ENCODE assay signal across 24 cellular contexts in the genomic region with DNA sequence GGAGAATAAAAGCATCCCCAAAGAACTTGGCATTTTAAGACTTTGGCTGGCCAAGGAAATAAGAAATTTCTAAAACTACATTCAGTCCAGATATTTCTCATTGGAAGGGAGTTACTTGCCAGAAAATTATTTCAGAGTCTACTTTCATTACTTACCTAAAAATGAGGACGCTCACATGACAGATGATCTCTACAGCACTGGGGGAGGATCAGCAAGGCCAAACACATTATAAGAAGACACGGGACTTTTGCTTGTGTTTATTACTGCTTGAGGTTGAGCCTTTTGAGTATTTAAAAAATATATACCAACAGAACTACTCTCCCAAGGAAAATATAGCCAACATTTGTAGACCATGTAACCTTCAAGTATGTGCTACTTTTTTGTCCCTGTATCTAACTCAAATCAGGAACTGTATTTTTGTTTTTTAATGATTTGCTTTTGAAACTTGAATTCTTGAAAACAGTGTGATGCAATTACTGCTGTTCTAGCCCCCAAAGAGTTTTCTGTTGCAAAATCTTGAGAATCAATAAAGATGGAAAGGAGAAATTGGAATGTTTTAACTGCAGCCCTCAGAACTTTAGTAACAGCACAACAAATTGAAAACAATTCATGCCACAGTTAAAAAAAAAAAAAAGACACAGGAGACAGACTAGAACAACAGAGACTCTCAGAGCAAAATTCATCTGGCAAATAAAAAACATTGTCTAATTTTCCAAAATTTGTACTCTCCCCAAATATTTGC.
"Had no signal": no experiment of that assay in that cellular context is flagged by ENCODE, and none has a peak within 500 bp of the region (broad histone marks: within the 10 kb centered on the region; RNA-seq: fewer than 3 reads in every experiment).

No MANE protein-coding gene starts in this region.

- H3K9me3 Mint-ChIP-seq: activated T-helper 17 cell treated with anti-CD3 and anti-CD28 coated beads, Interleukin-2, amount 50 U/mL, for 72 hours had no signal

- H3K4me3 ChIP-seq: adrenal gland, colonic mucosa, heart left ventricle, lower lobe of right lung, right lobe of liver, smooth muscle cell, upper lobe of left lung had no signal

- H3K4me1 Mint-ChIP-seq: activated T-helper 17 cell treated with anti-CD3 and anti-CD28 coated beads, Interleukin-2, amount 50 U/mL, for 72 hours; naive B cell; neural crest cell; WTC11 had no signal

- H3K4me3 Mint-ChIP-seq: activated T-cell treated with anti-CD3 and anti-CD28 coated beads, Interleukin-2, amount 50 U/mL, for 24 hours; activated T-helper 17 cell treated with anti-CD3 and anti-CD28 coated beads, Interleukin-2, amount 50 U/mL, for 72 hours; naive B cell; neural crest cell; WTC11 had no signal

- ATAC-seq: activated naive CD4-positive, alpha-beta T cell treated with anti-CD3 and anti-CD28 coated beads, Interleukin-2, amount 50 U/mL, for 72 hours; activated T-helper 17 cell treated with anti-CD3 and anti-CD28 coated beads, Interleukin-2, amount 50 U/mL, for 72 hours; heart left ventricle; left colon; lower lobe of right lung; right lobe of liver; WTC11 had no signal

- H3K9me3 ChIP-seq: adrenal gland, colonic mucosa, heart left ventricle, lower lobe of right lung, right lobe of liver, upper lobe of left lung had no signal

- H3K27me3 ChIP-seq: adrenal gland, colonic mucosa, heart left ventricle, right lobe of liver, upper lobe of left lung had no signal

- H3K36me3 ChIP-seq: adrenal gland, colonic mucosa had no signal

- H3K27me3 Mint-ChIP-seq: activated T-cell treated with anti-CD3 and anti-CD28 coated beads, Interleukin-2, amount 50 U/mL, for 24 hours; activated T-helper 17 cell treated with anti-CD3 and anti-CD28 coated beads, Interleukin-2, amount 50 U/mL, for 72 hours; naive B cell had no signal

- H3K4me1 ChIP-seq: adrenal gland, colonic mucosa, lower lobe of right lung, right lobe of liver had no signal

- H3K27ac ChIP-seq: adrenal gland, colonic mucosa, heart left ventricle, lower lobe of right lung, right lobe of liver had no signal

- H3K4me2 ChIP-seq: smooth muscle cell had no signal

- H3K27ac Mint-ChIP-seq: activated naive CD4-positive, alpha-beta T cell treated with anti-CD3 and anti-CD28 coated beads, Interleukin-2, amount 50 U/mL, for 72 hours; activated T-cell treated with anti-CD3 and anti-CD28 coated beads, Interleukin-2, amount 50 U/mL, for 24 hours; activated T-helper 17 cell treated with anti-CD3 and anti-CD28 coated beads, Interleukin-2, amount 50 U/mL, for 72 hours; WTC11 had no signal

- FAIRE-seq: bronchial epithelial cell, frontal cortex had no signal

- DNase-seq: activated CD8-positive, alpha-beta memory T cell treated with anti-CD3 and anti-CD28 coated beads for 24 hours; activated CD8-positive, alpha-beta memory T cell treated with anti-CD3 and anti-CD28 coated beads, Interleukin-2, amount 50 U/mL, for 4 hours; activated T-cell treated with anti-CD3 and anti-CD28 coated beads, Interleukin-2, amount 50 U/mL, for 24 hours; colonic mucosa; heart left ventricle; islet precursor cell; left colon; lower lobe of right lung; naive B cell; right lobe of liver; stimulated activated CD4-positive, alpha-beta T cell treated with anti-CD3 and anti-CD28 coated beads, Interleukin-15, amount 100 ng/mL, for 24 hours; stimulated activated CD4-positive, alpha-beta T cell treated with anti-CD3 and anti-CD28 coated beads, Interleukin-2, amount 100 ng/mL, for 48 hours; stimulated activated CD8-positive, alpha-beta memory T cell treated with anti-CD3 and anti-CD28 coated beads, Interleukin-4, amount 100 ng/mL, for 48 hours; stimulated activated naive CD4-positive, alpha-beta T cell; T-helper 9 cell had no signal
